Comparison of ENCODE assay signal across 22 cellular contexts in the genomic region with DNA sequence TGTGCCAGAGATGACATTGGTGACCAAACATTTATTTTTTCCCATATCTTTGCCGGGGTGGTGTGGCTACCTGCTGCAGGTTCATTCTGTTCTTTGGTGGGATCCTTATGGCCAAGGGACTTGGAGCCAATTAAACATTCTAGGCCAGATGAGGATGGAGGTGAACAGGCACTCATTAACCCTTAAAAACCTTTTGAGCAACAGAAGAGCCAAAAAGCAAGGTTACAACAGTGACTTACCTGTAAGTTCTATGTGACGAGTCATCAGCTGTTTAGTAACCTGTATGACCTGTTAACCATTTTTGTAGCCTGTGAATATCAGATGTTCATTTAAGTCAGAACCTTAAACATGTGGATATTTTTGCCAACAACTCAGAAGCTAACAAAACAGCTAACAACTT.
DNase-seq lines count a peak whose midpoint lies in the region; ATAC-seq, FAIRE-seq and TF ChIP-seq lines count a peak whose summit lies in the region.
"Had no signal": no experiment of that assay in that cellular context is flagged by ENCODE, and none has a peak within 500 bp of the region (broad histone marks: within the 10 kb centered on the region; RNA-seq: fewer than 3 reads in every experiment).

No MANE protein-coding gene starts in this region.

- ATAC-seq in HepG2 = no peak
- ATAC-seq in right lobe of liver = no peak
- ATAC-seq: CD8-positive, alpha-beta T cell; GM12878; K562 had no signal

- no peaks in the 10 kb centered on the region for H3K27me3 ChIP-seq in HepG2 (ENCODE audit: control insufficient read depth in 1 of 2, insufficient read depth in 2 of 2, low read length in 2 of 2)
- no peaks in the 10 kb centered on the region for H3K27me3 ChIP-seq in right lobe of liver
- H3K27me3 ChIP-seq in PC-9 (ENCODE audit: insufficient read depth, low read depth) = no peaks in the 10 kb centered on the region
- H3K27me3 ChIP-seq: BLaER1 treated with 17β-estradiol and CSF1 and Interleukin-3, amounts not matched to agents 10 nM and 100 nM had no signal

- intact Hi-C loops in HepG2 (cut with micrococcal nuclease; ENCODE audit: unreplicated experiment) = no loop called here
- intact Hi-C loops in right lobe of liver (cut with DNase I) = no loop called here
- intact Hi-C loops in PC-9 (cut with micrococcal nuclease; ENCODE audit: unreplicated experiment) = loop anchor here (5.0 to 10.0 kb wide), 2 partner anchors 198 to 280 kb away; a partner anchor contains a TSS

- H3K79me2 ChIP-seq in HepG2 (ENCODE audit: insufficient read depth, low read length) = no peaks in the 10 kb centered on the region
- no peaks in the 10 kb centered on the region for H3K79me2 ChIP-seq in PC-9 (ENCODE audit: low read depth)

- H4K20me1 ChIP-seq in HepG2 (ENCODE audit: insufficient read depth, low read length) (no peaks in the 10 kb centered on the region), PC-9 (ENCODE audit: insufficient read depth) (no peaks in the 10 kb centered on the region)

- DNase-seq in HepG2 (ENCODE audit: low spot score) (no peak), right lobe of liver (no peak), PC-9 (peak in 1 of 2 experiments; percentile 67), epithelial cell of prostate (ENCODE audit: low read depth, low spot score) (no peak), NK-92 (lab: John Stamatoyannopoulos, UW; ENCODE audit: unreplicated experiment) (no peak), A172 (ENCODE audit: low spot score) (no peak), NCI-H1105 (lab: John Stamatoyannopoulos, UW) (no peak)
- DNase-seq: ACHN; CD8-positive, alpha-beta T cell; DND-41; GOT3; HCEC 1CT; NCI-H1417; NCI-H1694 treated with DMSO at 0.1 percent for 48 hours; NCI-H2081 treated with DMSO at 0.1 percent for 48 hours; NCI-H2171 treated with DMSO at 0.1 percent for 48 hours; NCI-H524 treated with DMSO at 0.1 percent for 48 hours; NCI-H82; SHP77 had no signal

- no peak overlapping the region for H3K27ac ChIP-seq in HepG2 (ENCODE audit: extremely low read length, insufficient read depth, low read length)
- H3K27ac ChIP-seq in right lobe of liver = no peak overlapping the region
- H3K27ac ChIP-seq in PC-9 = no peak overlapping the region
- peak overlapping the region; percentile 22 for H3K27ac ChIP-seq in epithelial cell of prostate
- H3K27ac ChIP-seq: BLaER1 treated with 17β-estradiol and CSF1 and Interleukin-3, amounts not matched to agents 10 nM and 100 nM had no signal

- no peak overlapping the region for H3K4me3 ChIP-seq in HepG2 (replicated peaks in 1 of 3; ENCODE audit: insufficient read depth in 1 of 3, low read depth in 2 of 3, low read length in 3 of 3)
- H3K4me3 ChIP-seq in right lobe of liver = no peak overlapping the region
- no peak overlapping the region for H3K4me3 ChIP-seq in PC-9
- H3K4me3 ChIP-seq: BLaER1 treated with 17β-estradiol and CSF1 and Interleukin-3, amounts not matched to agents 10 nM and 100 nM; GM12878; K562 had no signal

- TF ChIP-seq EP300 in HepG2 (IDR thresholded peaks at IDR 0.05; ENCODE audit: low read depth in 2 of 2, low read length in 2 of 2) (no peak), HepG2 (CRISPR knock-in tag; IDR thresholded peaks at IDR 0.05; ENCODE audit: borderline replicate concordance) (no peak)

- H3K36me3 ChIP-seq in HepG2 (replicated peaks in 1 of 2; ENCODE audit: control insufficient read depth in 1 of 2, insufficient read depth in 2 of 2, low read length in 2 of 2) = peaks cover under 1 to 2% of the 10 kb centered on the region in 2 experiments; a peak in 2 of 5 replicates
- H3K36me3 ChIP-seq in right lobe of liver = peaks cover 0 to 2% (median 0%) of the 10 kb centered on the region in 4 donors
- H3K36me3 ChIP-seq in PC-9 (ENCODE audit: low read depth) = no peaks in the 10 kb centered on the region

- H3F3A ChIP-seq in PC-9 (ENCODE audit: insufficient read depth, low read depth) = peaks cover 36% of the 10 kb centered on the region

- TF ChIP-seq POLR2A in HepG2 (IDR thresholded peaks at IDR 0.05; ENCODE audit: insufficient read depth in 1 of 2, low read depth in 2 of 2, low read length in 2 of 2) = no peak
- no peak for TF ChIP-seq POLR2A in right lobe of liver (IDR thresholded peaks at IDR 0.05)

- POLR2A ChIA-PET in HepG2 (lab: Yijun Ruan, JAX) = no interaction called here
- POLR2A ChIA-PET in PC-9 (lab: Charles Lee; ENCODE audit: unreplicated experiment) = no interaction called here

- no peak overlapping the region for H3K9ac ChIP-seq in HepG2 (ENCODE audit: insufficient read depth, low read depth, low read length)
- H3K9ac ChIP-seq: BLaER1 treated with 17β-estradiol and CSF1 and Interleukin-3, amounts not matched to agents 10 nM and 100 nM had no signal

- BruUV-seq in HepG2 (replicated peaks; lab: Mats Ljungman, UMichigan) = no TSS peak
- BruUV-seq in PC-9 (replicated peaks; lab: Mats Ljungman, UMichigan) = no TSS peak

- no peak for TF ChIP-seq CTCF in HepG2 (CRISPR knock-in tag; IDR thresholded peaks at IDR 0.05)
- TF ChIP-seq CTCF in right lobe of liver (IDR thresholded peaks at IDR 0.05) = no peak
- no peak for TF ChIP-seq CTCF in PC-9 (conservative IDR thresholded peaks at IDR 0.05)

- H2AFZ ChIP-seq in HepG2 (ENCODE audit: low read length) (no peak overlapping the region), PC-9 (no peak overlapping the region)

- TF ChIP-seq RAD21 in HepG2 (CRISPR knock-in tag; IDR thresholded peaks at IDR 0.05) = no peak

- in situ Hi-C loops in HepG2 (cut with HindIII; ENCODE audit: extremely low pct_ligation_motif_present, low pct_unique_long_range_greater_than_20kb) = no loop called here

- H3K4me1 ChIP-seq in HepG2 (ENCODE audit: insufficient read depth, low read length) = no peaks in the 10 kb centered on the region
- no peaks in the 10 kb centered on the region for H3K4me1 ChIP-seq in right lobe of liver
- H3K4me1 ChIP-seq in PC-9 (replicated peaks; ENCODE audit: insufficient read depth) = peaks cover 60% of the 10 kb centered on the region

- H3K4me2 ChIP-seq in HepG2 (ENCODE audit: low read depth, low read length) (no peak overlapping the region), PC-9 (peak overlapping the region; percentile 9)

- H3K9me2 ChIP-seq in PC-9 (ENCODE audit: insufficient read depth) = no peaks in the 10 kb centered on the region

- FAIRE-seq in HepG2 (lab: Jason Lieb, UNC) = no peak
- FAIRE-seq: GM12878, K562 had no signal

- H3K9me3 ChIP-seq in HepG2 (ENCODE audit: low read length) = no peaks in the 10 kb centered on the region
- H3K9me3 ChIP-seq in right lobe of liver = no peaks in the 10 kb centered on the region
- H3K9me3 ChIP-seq in PC-9 (ENCODE audit: insufficient read depth, low read depth) = no peaks in the 10 kb centered on the region
- H3K9me3 ChIP-seq: BLaER1 treated with 17β-estradiol and CSF1 and Interleukin-3, amounts not matched to agents 10 nM and 100 nM had no signal

- CTCF ChIA-PET in HepG2 (lab: Yijun Ruan, JAX; ENCODE audit: low intra/inter-chr PET ratio, low total read pairs) (no interaction called here), PC-9 (lab: Charles Lee) (no interaction called here)

- WGBS in HepG2 (ENCODE audit: low lambda C conversion rate) = 97% methylated on average over 2 of the region's 2 CpGs
- 93% methylated on average over 2 of the region's 2 CpGs for WGBS in right lobe of liver (ENCODE audit: insufficient coverage, low coverage, low lambda C conversion rate, missing lambda C conversion rate)

TF ChIP-seq in HepG2, 621 proteins besides CTCF, POLR2A, EP300 and RAD21:
- TF ChIP-seq ZNF652 (CRISPR knock-in tag; IDR thresholded peaks at IDR 0.05; ENCODE audit: borderline replicate concordance, low read depth) = peak; percentile 55; the same call in 1 of the 2 replicates
- peak; percentile 56 for TF ChIP-seq RBM22 (optimal IDR thresholded peaks at IDR 0.05; ENCODE audit: low read length)
- TF ChIP-seq KLF11 (CRISPR knock-in tag; IDR thresholded peaks at IDR 0.05) = no peak
TF ChIP-seq in HepG2: peak in this region for 2.
